Comparison of ENCODE assay signal across 1 cellular context in genomic region chr10:1199345-1199673, GRCh38.
TF ChIP-seq lines count a peak whose summit lies in the region.

No MANE protein-coding gene starts in this region.

TF ChIP-seq in GM23338, 12 proteins besides CTCF, POLR2A, EP300 and RAD21 (continued from another document):
- TF ChIP-seq ETS1 (IDR thresholded peaks at IDR 0.05): no peak
- TF ChIP-seq POLR2AphosphoS5 (IDR thresholded peaks at IDR 0.05; ENCODE audit: low read depth): no peak
- TF ChIP-seq ZNF331 (CRISPR knock-in tag; IDR thresholded peaks at IDR 0.05; ENCODE audit: low read depth): no peak
- no peak for TF ChIP-seq EZH2 (IDR thresholded peaks at IDR 0.05; ENCODE audit: low read depth, unreplicated experiment)
- no peak for TF ChIP-seq CREB1 (CRISPR knock-in tag; IDR thresholded peaks at IDR 0.05; ENCODE audit: low read depth)
- no peak for TF ChIP-seq ZNF462 (CRISPR knock-in tag; IDR thresholded peaks at IDR 0.05)
- no peak for TF ChIP-seq ZNF114 (CRISPR knock-in tag; IDR thresholded peaks at IDR 0.05)
- TF ChIP-seq NANOG (IDR thresholded peaks at IDR 0.05; ENCODE audit: borderline replicate concordance): no peak
